In the genomic region with DNA sequence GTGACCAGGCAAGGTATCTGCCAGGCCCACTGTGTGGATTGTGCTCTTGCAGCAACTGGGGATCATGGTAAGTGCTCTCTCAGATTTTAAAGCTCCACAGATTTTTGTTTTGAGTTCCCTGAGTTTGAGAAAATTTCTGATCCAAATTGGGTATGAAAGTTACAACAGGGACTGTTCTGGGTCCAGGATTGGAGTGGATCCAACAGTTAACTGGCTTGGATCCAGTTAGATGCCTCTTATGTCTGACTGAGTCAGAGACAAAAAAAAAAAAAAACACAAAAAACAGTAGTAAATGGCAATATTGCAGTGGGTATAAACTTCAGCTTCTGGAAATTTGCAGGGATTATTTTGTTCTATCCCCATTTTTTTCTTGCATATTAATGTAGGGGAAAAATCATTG, we compare ENCODE assay signal across 21 cellular contexts.
DNase-seq lines count a peak whose midpoint lies in the region; ATAC-seq and TF ChIP-seq lines count a peak whose summit lies in the region.
"Had no signal": no experiment of that assay in that cellular context is flagged by ENCODE, and none has a peak within 500 bp of the region (broad histone marks: within the 10 kb centered on the region; RNA-seq: fewer than 3 reads in every experiment).

No MANE protein-coding gene starts in this region.

- H3K4me3 ChIP-seq in RWPE2 (ENCODE audit: severe bottlenecking) (no peak overlapping the region), fibroblast of pulmonary artery (replicated peaks; ENCODE audit: low read depth, low read length) (no peak overlapping the region)
- H3K4me3 ChIP-seq: PC-9 had no signal

- H3K4me3 Mint-ChIP-seq in chondrocyte (ENCODE audit: unreplicated experiment) = no peak overlapping the region
- no peak overlapping the region for H3K4me3 Mint-ChIP-seq in progenitor cell of endocrine pancreas (ENCODE audit: low read depth)
- H3K4me3 Mint-ChIP-seq: CD4-positive, alpha-beta T cell; HFFc6 had no signal

- peak overlapping the region; percentile 88 for H3K27ac ChIP-seq in RWPE2 (ENCODE audit: poor library complexity, severe bottlenecking)
- H3K27ac ChIP-seq: PC-9, RWPE1 had no signal

- no peak for ATAC-seq in RWPE2 (ENCODE audit: low read depth)
- ATAC-seq in GM18867 (IDR thresholded peaks at IDR 0.05; ENCODE audit: unreplicated experiment) = no peak

- H3K4me1 Mint-ChIP-seq in chondrocyte (ENCODE audit: low read depth) (peaks cover 30% of the 10 kb centered on the region), progenitor cell of endocrine pancreas (ENCODE audit: low read depth) (no peaks in the 10 kb centered on the region)

- peaks cover 29% of the 10 kb centered on the region for H3K4me1 ChIP-seq in RWPE2 (ENCODE audit: insufficient read depth, poor library complexity, severe bottlenecking)

- H3K36me3 ChIP-seq in RWPE2 (ENCODE audit: low read depth) = no peaks in the 10 kb centered on the region; the same call in 1 of the 2 replicates

- DNase-seq in RWPE2 (ENCODE audit: low spot score) (no peak), chondrocyte (ENCODE audit: low spot score) (no peak), fibroblast of pulmonary artery (ENCODE audit: low read depth) (peak; percentile 56), progenitor cell of endocrine pancreas (ENCODE audit: low spot score, unreplicated experiment) (no peak), GM19238 (ENCODE audit: insufficient read length, low spot score) (no peak), cerebellar nuclear complex (lab: John Stamatoyannopoulos, UW) (no peak)
- DNase-seq: Caco-2; CD4-positive, alpha-beta T cell; DMS 273 treated with DMSO at 0.1 percent for 48 hours; DMS79 treated with DMSO at 0.1 percent for 48 hours; H7; HFFc6; Karpas-422; NCI-H1092; NCI-H1436; NCI-H1930; NCI-H510A; NCI-H748 treated with DMSO at 0.1 percent for 48 hours; PC-9 had no signal

- peak overlapping the region; percentile 32 for H3K27ac Mint-ChIP-seq in chondrocyte (ENCODE audit: unreplicated experiment)
- H3K27ac Mint-ChIP-seq in progenitor cell of endocrine pancreas = no peak overlapping the region
- H3K27ac Mint-ChIP-seq: CD4-positive, alpha-beta T cell; HFFc6 had no signal

- H3K36me3 Mint-ChIP-seq in chondrocyte (ENCODE audit: low read depth) (peaks cover 4% of the 10 kb centered on the region), progenitor cell of endocrine pancreas (ENCODE audit: insufficient read depth) (peaks cover 6% of the 10 kb centered on the region)

- no peaks in the 10 kb centered on the region for H3K27me3 Mint-ChIP-seq in chondrocyte (ENCODE audit: low read depth)
- no peaks in the 10 kb centered on the region for H3K27me3 Mint-ChIP-seq in progenitor cell of endocrine pancreas
- H3K27me3 Mint-ChIP-seq: CD4-positive, alpha-beta T cell had no signal

- H3K9me3 ChIP-seq in RWPE2 (ENCODE audit: severe bottlenecking) = peaks cover 16% of the 10 kb centered on the region

- peaks cover 21% of the 10 kb centered on the region for H3K9me3 Mint-ChIP-seq in chondrocyte (ENCODE audit: low read depth)
- peaks cover 39% of the 10 kb centered on the region for H3K9me3 Mint-ChIP-seq in progenitor cell of endocrine pancreas (ENCODE audit: low read depth)

- no peaks in the 10 kb centered on the region for H3K27me3 ChIP-seq in RWPE2 (ENCODE audit: insufficient read depth, poor library complexity, severe bottlenecking)

- TF ChIP-seq CTCF in RWPE2 (IDR thresholded peaks at IDR 0.05; ENCODE audit: poor library complexity, severe bottlenecking) (no peak), chondrocyte (IDR thresholded peaks at IDR 0.05) (no peak), fibroblast of pulmonary artery (IDR thresholded peaks at IDR 0.05; ENCODE audit: low read length, missing control alignments) (no peak), progenitor cell of endocrine pancreas (IDR thresholded peaks at IDR 0.05; ENCODE audit: unreplicated experiment) (no peak)
